ENCODE assay signal across 8 cellular contexts in the genomic region with DNA sequence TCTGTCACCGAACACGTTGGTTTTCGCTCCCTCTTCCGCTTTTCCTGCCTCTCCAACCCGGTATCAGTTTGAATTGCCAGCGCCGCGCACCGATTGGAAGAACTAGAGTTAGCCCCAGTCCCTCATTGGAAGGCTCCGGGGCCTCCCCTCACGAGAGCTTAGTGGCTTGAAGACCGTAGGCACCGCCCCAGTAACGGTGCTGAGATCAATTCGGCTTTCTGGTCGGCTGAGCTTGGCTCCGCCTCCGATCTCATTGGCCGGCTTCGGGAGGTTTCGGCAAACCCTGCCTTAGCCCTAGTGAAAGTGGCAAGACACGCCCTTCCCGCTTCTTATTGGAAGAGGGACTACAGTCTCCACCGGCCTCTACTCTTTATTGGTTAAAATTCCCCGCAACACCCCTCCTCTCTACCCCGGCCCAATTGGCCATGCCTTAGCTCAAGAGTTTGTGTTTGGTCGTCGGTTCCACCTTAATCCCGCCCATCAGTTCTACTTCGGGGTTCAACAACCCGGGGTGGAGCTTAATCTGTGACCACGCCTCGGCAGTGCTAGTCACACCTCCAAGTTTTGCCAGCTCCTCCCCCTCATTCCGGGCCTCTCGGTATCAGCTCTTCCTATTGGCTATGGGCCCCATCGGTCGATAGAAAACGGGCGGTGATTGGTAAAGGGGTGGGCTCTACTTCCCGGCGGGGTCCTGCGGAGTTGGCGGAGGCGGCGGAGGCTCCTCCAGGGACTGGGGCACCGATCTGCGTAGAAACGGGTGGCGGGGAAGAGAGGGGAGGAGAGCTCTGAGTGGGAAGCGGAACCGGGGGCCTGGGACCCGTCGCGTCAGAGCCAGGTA. TPM values are rescaled to one million over a fixed set of nuclear protein-coding genes. Genes with fewer than 3 reads are reported as not detected.
DNase-seq lines count a peak whose midpoint lies in the region; ATAC-seq, FAIRE-seq and TF ChIP-seq lines count a peak whose summit lies in the region.
"Not testable (repeated sequence)": the region's sequence is repeated elsewhere in the genome, so short reads cannot be mapped to it uniquely, and the experiment has no call there.

TSS of gene FAM72B (minus strand) at position 51 of the 838 bp plus-strand sequence. CDS start 851 bp downstream, outside the sequence.
TSS of gene SRGAP2C (plus strand) at position 686 of the 838 bp plus-strand sequence. CDS start 2,472 bp downstream, outside the sequence.

- not testable (repeated sequence) for H4K20me1 ChIP-seq in DND-41 (ENCODE audit: insufficient read depth, low read length); Loucy (ENCODE audit: insufficient read depth, low read length, poor library complexity, severe bottlenecking); fibroblast of lung (ENCODE audit: control insufficient read depth, extremely low read depth, insufficient read depth, low read length)

- not testable (repeated sequence) for H3K9me3 Mint-ChIP-seq in natural killer cell; stimulated activated naive B cell treated with anti-CD40 and anti-IgM and Interleukin-4, amounts not matched to agents 10 μg/mL and 1 μg/mL and 100 μg/mL, for 72 hours

- H3K36me3 Mint-ChIP-seq in natural killer cell; stimulated activated naive B cell treated with anti-CD40 and anti-IgM and Interleukin-4, amounts not matched to agents 10 μg/mL and 1 μg/mL and 100 μg/mL, for 72 hours: not testable (repeated sequence)

- H3F3A ChIP-seq in Loucy (ENCODE audit: low read depth) = not testable (repeated sequence)

- TF ChIP-seq CTCF in DND-41 (IDR thresholded peaks at IDR 0.05; ENCODE audit: borderline replicate concordance, extremely low read depth, low read length, poor library complexity, severe bottlenecking); Loucy (conservative IDR thresholded peaks at IDR 0.05; ENCODE audit: low read length); fibroblast of lung (conservative IDR thresholded peaks at IDR 0.05 in 1 of 2, IDR thresholded peaks at IDR 0.05 in 1 of 2; ENCODE audit: low read depth in 1 of 2, low read length in 2 of 2); natural killer cell (IDR thresholded peaks at IDR 0.05): not testable (repeated sequence)

- H3K4me1 Mint-ChIP-seq in natural killer cell; stimulated activated naive B cell treated with anti-CD40 and anti-IgM and Interleukin-4, amounts not matched to agents 10 μg/mL and 1 μg/mL and 100 μg/mL, for 72 hours: not testable (repeated sequence)

- not testable (repeated sequence) for H3K4me1 ChIP-seq in DND-41 (ENCODE audit: insufficient read depth, low read length); Loucy (ENCODE audit: insufficient read depth, low read length, poor library complexity, severe bottlenecking); fibroblast of lung (ENCODE audit: control insufficient read depth, extremely low read depth, insufficient read depth, low read length)

- peak within 1 kb of the TSS; percentile 75 to 83 for H3K27ac Mint-ChIP-seq in natural killer cell
- peak within 1 kb of the TSS; percentile 95 for H3K27ac Mint-ChIP-seq in stimulated activated naive B cell treated with anti-CD40 and anti-IgM and Interleukin-4, amounts not matched to agents 10 μg/mL and 1 μg/mL and 100 μg/mL, for 72 hours

- intact Hi-C loops in natural killer cell (cut with micrococcal nuclease) = not testable (repeated sequence)

- H2AFZ ChIP-seq in DND-41 (ENCODE audit: low read depth, low read length) = peak within 1 kb of the TSS; percentile 58
- H2AFZ ChIP-seq in Loucy (ENCODE audit: low read length); fibroblast of lung (ENCODE audit: low read length): not testable (repeated sequence)

- H3K36me3 ChIP-seq in DND-41 (ENCODE audit: insufficient read depth, low read length); Loucy (ENCODE audit: insufficient read depth, low read length); fibroblast of lung (ENCODE audit: control insufficient read depth, insufficient read depth, low read length): not testable (repeated sequence)

- H3K9ac ChIP-seq in DND-41 (ENCODE audit: low read depth, low read length) (peak within 1 kb of the TSS; percentile 53), Loucy (ENCODE audit: low read depth, low read length, poor library complexity, severe bottlenecking) (peak within 1 kb of the TSS; percentile 66)
- H3K9ac ChIP-seq in fibroblast of lung (ENCODE audit: insufficient read depth, low read length) = not testable (repeated sequence)

- not testable (repeated sequence) for H3K9me2 ChIP-seq in Loucy (replicated peaks; ENCODE audit: low read depth, low read length)

- peak; percentile 96 for DNase-seq in DND-41
- DNase-seq in H54 (ENCODE audit: insufficient read length, low spot score) = peak; percentile 42
- peak; percentile 99 for DNase-seq in RPMI8226
- peak; percentile 78 for DNase-seq in activated T-helper 1 cell treated with Interleukin-2 at 50 U/mL for 16 hours (ENCODE audit: low read depth)
- peak; percentile 98 to 100 for DNase-seq in fibroblast of lung (ENCODE audit: low read depth in 2 of 2)
- peak; percentile 82 for DNase-seq in natural killer cell
- DNase-seq in stimulated activated naive B cell treated with anti-CD40 and anti-IgM and Interleukin-4, amounts not matched to agents 10 μg/mL and 1 μg/mL and 100 μg/mL, for 72 hours = peak; percentile 96

- peak; percentile 85 for ATAC-seq in DND-41 (ENCODE audit: insufficient read depth, low read depth)
- ATAC-seq in natural killer cell = peak; percentile 80 to 92 (median 81)
- ATAC-seq in stimulated activated naive B cell treated with anti-CD40 and anti-IgM and Interleukin-4, amounts not matched to agents 10 μg/mL and 1 μg/mL and 100 μg/mL, for 72 hours (replicated peaks) = peak; percentile 85 to 86

- not testable (repeated sequence) for H3K9me3 ChIP-seq in DND-41 (ENCODE audit: insufficient read depth, low read length, severe bottlenecking); Loucy (ENCODE audit: insufficient read depth, low read depth, low read length); fibroblast of lung (ENCODE audit: control insufficient read depth, insufficient read depth, low read depth, low read length)

- not testable (repeated sequence) for H3K27me3 Mint-ChIP-seq in natural killer cell (ENCODE audit: low read depth in 2 of 2); stimulated activated naive B cell treated with anti-CD40 and anti-IgM and Interleukin-4, amounts not matched to agents 10 μg/mL and 1 μg/mL and 100 μg/mL, for 72 hours

- TF ChIP-seq POLR2A in H54 (IDR thresholded peaks at IDR 0.05; ENCODE audit: low read depth, low read length) = peak; percentile 40; the same call in 1 of the 2 replicates

- H3K4me3 Mint-ChIP-seq in natural killer cell = peak within 1 kb of the TSS; percentile 95
- H3K4me3 Mint-ChIP-seq in stimulated activated naive B cell treated with anti-CD40 and anti-IgM and Interleukin-4, amounts not matched to agents 10 μg/mL and 1 μg/mL and 100 μg/mL, for 72 hours = peak within 1 kb of the TSS; percentile 92 to 93

- not testable (repeated sequence) for H3K79me2 ChIP-seq in DND-41 (ENCODE audit: insufficient read depth, low read length); Loucy (ENCODE audit: insufficient read depth, low read length); fibroblast of lung (ENCODE audit: control insufficient read depth, insufficient read depth, low read length)

- H3K4me3 ChIP-seq in DND-41 (ENCODE audit: low read depth in 1 of 2, low read length in 2 of 2) (peak within 1 kb of the TSS; percentile 20 to 56; a peak in 3 of 4 replicates), Loucy (ENCODE audit: low read length, poor library complexity, severe bottlenecking) (peak within 1 kb of the TSS; percentile 71), fibroblast of lung (replicated peaks in 1 of 4; ENCODE audit: control extremely low read depth in 1 of 4, insufficient read depth in 1 of 4, low read depth in 3 of 4, low read length in 4 of 4) (peak within 1 kb of the TSS in 3 of 4 experiments; percentile 29 to 57 (median 53))

- H3K27ac ChIP-seq in DND-41 (ENCODE audit: low read length) = peak within 1 kb of the TSS; percentile 64; the same call in 1 of the 2 replicates
- H3K27ac ChIP-seq in fibroblast of lung (ENCODE audit: insufficient read depth, low read length) = peak within 1 kb of the TSS; percentile 32

- not testable (repeated sequence) for H3K27me3 ChIP-seq in DND-41 (ENCODE audit: insufficient read depth, low read length, poor library complexity); Loucy (ENCODE audit: insufficient read depth, low read length, poor library complexity, severe bottlenecking); fibroblast of lung (ENCODE audit: control insufficient read depth, insufficient read depth, low read length)

- FAIRE-seq in H54 (lab: Jason Lieb, UNC) = peak; percentile 100

- H3K4me2 ChIP-seq in DND-41 (ENCODE audit: insufficient read depth, low read length) (peak within 1 kb of the TSS; percentile 52; the same call in 1 of the 2 replicates), Loucy (ENCODE audit: low read depth, low read length, poor library complexity, severe bottlenecking) (peak within 1 kb of the TSS; percentile 37), fibroblast of lung (ENCODE audit: extremely low read depth, insufficient read depth, low read length) (peak within 1 kb of the TSS; percentile 13)

RNA-seq across cellular contexts. Expression of gene FAM72B, which starts in this region (rescaled TPM):
- total RNA-seq in fibroblast of lung (0.51 and 2.3 TPM in 2 replicates), natural killer cell (1 to 10 TPM in 2 of 3 donors, under 1 TPM in 1; 0.40 to 1.9 (median 1.0) TPM)
- polyA plus RNA-seq in fibroblast of lung = 1.0 and 3.7 TPM in 2 replicates
- 0.99 and 3.1 TPM in 2 replicates for polyA plus RNA-seq in fibroblast of lung (2012)
- polyA minus RNA-seq in fibroblast of lung (ENCODE audit: low replicate concordance) = not detected in 2 replicates

RNA-seq across cellular contexts. Expression of gene SRGAP2C, which starts in this region (rescaled TPM):
- total RNA-seq in fibroblast of lung = 15.7 and 36.5 TPM in 2 replicates
- 7.3 and 8.2 TPM in 2 replicates for polyA plus RNA-seq in fibroblast of lung
- 5.5 and 6.3 TPM in 2 replicates for polyA plus RNA-seq in fibroblast of lung (2012)
- 1.8 and 19.3 TPM in 2 replicates for polyA minus RNA-seq in fibroblast of lung (ENCODE audit: low replicate concordance)
- 10 to 100 TPM; 12.0 to 24.0 (median 17.5) TPM for total RNA-seq in natural killer cell

Comparison
In these comparisons a context has a peak if more than half of its experiments do, and no peak if none do; other contexts are left out.
1. Peak in every context shown above with its lines: DNase-seq, ATAC-seq, H3K4me3 ChIP-seq and H3K27ac ChIP-seq.
2. DNase-seq: peak in every context shown above with its lines; median percentile 99 in RPMI8226; 99 in fibroblast of lung; 96 in DND-41; 96 in stimulated activated naive B cell treated with anti-CD40 and anti-IgM and Interleukin-4, amounts not matched to agents 10 μg/mL and 1 μg/mL and 100 μg/mL, for 72 hours; 82 in natural killer cell; 78 in activated T-helper 1 cell treated with Interleukin-2 at 50 U/mL for 16 hours; 42 in H54.